Comparison of ENCODE assay signal across 8 cellular contexts in the genomic region with DNA sequence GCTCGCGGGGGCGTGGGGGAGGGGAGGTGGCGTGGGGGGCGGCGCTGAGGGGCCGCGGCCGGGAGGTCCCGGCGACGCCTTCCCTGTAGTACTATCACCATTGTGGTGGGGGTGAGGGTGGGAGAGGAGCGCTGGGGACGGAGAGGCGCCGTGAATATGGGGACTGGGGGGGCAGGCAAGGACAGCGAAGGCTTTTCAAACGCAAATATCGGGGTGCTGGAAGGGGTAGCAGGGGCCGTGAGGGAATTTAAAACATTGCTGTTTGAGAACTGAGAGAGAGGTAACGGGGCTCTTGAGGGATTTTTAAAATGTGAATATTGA. TPM values are rescaled to one million over a fixed set of nuclear protein-coding genes. Genes with fewer than 3 reads are reported as not detected.
A peak's percentile ranks its signal among the peaks of the same experiment; 100 is the strongest.
DNase-seq lines count a peak whose midpoint lies in the region; ATAC-seq and TF ChIP-seq lines count a peak whose summit lies in the region.

No MANE protein-coding gene starts in this region.

- no peak for TF ChIP-seq POLR2A in esophagus squamous epithelium (IDR thresholded peaks at IDR 0.05)

- H3K9ac ChIP-seq in rectal smooth muscle tissue (ENCODE audit: low read length), result peak overlapping the region; percentile 38

- WGBS in esophagus squamous epithelium, 2 donors, result 0 to 1% methylated on average over 8 to 17 of the region's 21 CpGs

- H3K36me3 ChIP-seq in esophagus squamous epithelium (no peaks in the 10 kb centered on the region), rectal smooth muscle tissue (ENCODE audit: control insufficient read depth, insufficient read depth, low read length) (no peaks in the 10 kb centered on the region)

- H3K4me3 ChIP-seq in esophagus squamous epithelium, result peak overlapping the region; percentile 81 to 94 (median 86)
- peak overlapping the region; percentile 98 for H3K4me3 ChIP-seq in rectal smooth muscle tissue (ENCODE audit: low read length)

- H3K27me3 ChIP-seq in esophagus squamous epithelium (no peaks in the 10 kb centered on the region), rectal smooth muscle tissue (ENCODE audit: control insufficient read depth, insufficient read depth, low read length) (no peaks in the 10 kb centered on the region)

- peak overlapping the region; percentile 87 to 91 (median 90) for H3K27ac ChIP-seq in esophagus squamous epithelium
- peak overlapping the region; percentile 85 for H3K27ac ChIP-seq in rectal smooth muscle tissue (ENCODE audit: low read depth, low read length)

- peak; percentile 15 for ATAC-seq in GM21447 (IDR thresholded peaks at IDR 0.05; ENCODE audit: unreplicated experiment)

- intact Hi-C loops in esophagus squamous epithelium (cut with DNase I), result no loop called here

- H3K9me3 ChIP-seq in esophagus squamous epithelium, result no peaks in the 10 kb centered on the region

- TF ChIP-seq CTCF in esophagus squamous epithelium (IDR thresholded peaks at IDR 0.05), result no peak

- DNase-seq in Kasumi-1 (lab: John Stamatoyannopoulos, UW), result peak; percentile 37 to 58
- no peak for DNase-seq in esophagus squamous epithelium (lab: John Stamatoyannopoulos, UW)
- no peak for DNase-seq in NCI-H1436 treated with DMSO at 0.1 percent for 48 hours (lab: John Stamatoyannopoulos, UW)
- no peak for DNase-seq in NCI-H1417 (lab: John Stamatoyannopoulos, UW)
- DNase-seq in NCI-H446 treated with DMSO at 0.1 percent for 48 hours (lab: John Stamatoyannopoulos, UW), result no peak
- no peak for DNase-seq in activated CD4-positive, alpha-beta T cell treated with anti-CD3 and anti-CD28 coated beads, Interleukin-2, amount 50 U/mL, for 1 hour

- peaks cover 21 to 61% (median 31%) of the 10 kb centered on the region in 3 donors for H3K4me1 ChIP-seq in esophagus squamous epithelium
- peaks cover 6% of the 10 kb centered on the region for H3K4me1 ChIP-seq in rectal smooth muscle tissue (ENCODE audit: control insufficient read depth, insufficient read depth, low read length)

RNA-seq across cellular contexts. Expression of a gene that starts 0.4 kb away (rescaled TPM):
- 10 to 100 TPM in 3 of 4 donors, 1 to 10 TPM in 1; 8.5 to 23.1 (median 13.9) TPM for total RNA-seq in esophagus squamous epithelium

RNA-seq across cellular contexts. Expression of a gene that starts 21.4 kb away (rescaled TPM):
- 10 to 100 TPM; 31.8 to 69.2 (median 57.6) TPM for total RNA-seq in esophagus squamous epithelium

Comparison
In these comparisons a context has a peak if more than half of its experiments do, and no peak if none do; other contexts are left out.
1. DNase-seq: peak in Kasumi-1 (2 of 2); none in esophagus squamous epithelium (single experiment), NCI-H1436 treated with DMSO at 0.1 percent for 48 hours (single experiment), NCI-H1417 (0 of 3), NCI-H446 treated with DMSO at 0.1 percent for 48 hours (single experiment) and activated CD4-positive, alpha-beta T cell treated with anti-CD3 and anti-CD28 coated beads, Interleukin-2, amount 50 U/mL, for 1 hour (single experiment).